ENCODE assay signal across 27 cellular contexts in the genomic region with DNA sequence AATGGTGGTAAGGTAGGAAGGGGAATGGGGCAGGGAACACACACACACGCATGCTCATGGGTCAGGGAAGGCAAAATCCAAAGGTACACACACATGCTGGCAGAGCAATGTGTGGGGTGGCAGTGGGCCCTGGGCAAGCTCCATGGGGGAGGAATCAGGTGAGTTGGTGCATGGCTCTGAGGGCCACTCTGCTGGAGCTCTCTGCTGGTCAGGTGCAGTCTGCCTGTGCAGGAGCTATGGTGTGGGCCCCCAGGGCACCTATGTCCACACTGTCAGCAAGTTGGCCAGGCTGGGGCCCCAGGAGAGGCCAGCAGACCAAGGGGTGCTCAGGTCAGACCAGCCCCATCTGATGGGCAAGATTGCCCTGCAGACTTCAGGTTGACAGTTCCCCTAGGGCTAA.
"Had no signal": no experiment of that assay in that cellular context is flagged by ENCODE, and none has a peak within 500 bp of the region (broad histone marks: within the 10 kb centered on the region; RNA-seq: fewer than 3 reads in every experiment).

No MANE protein-coding gene starts in this region.

- H3K9ac ChIP-seq: parathyroid adenoma had no signal

- H3K4me1 Mint-ChIP-seq: naive thymus-derived CD4-positive, alpha-beta T cell; natural killer cell; nephron; stimulated activated memory B cell treated with anti-CD40 and anti-IgM and Interleukin-4, amounts not matched to agents 10 μg/mL and 1 μg/mL and 100 μg/mL, for 72 hours; stimulated activated naive CD8-positive, alpha-beta T cell treated with anti-CD3 and anti-CD28 coated beads, Interleukin-15, amount 100 ng/mL, for 72 hours had no signal

- H3K27ac Mint-ChIP-seq: naive thymus-derived CD4-positive, alpha-beta T cell; natural killer cell; nephron; progenitor cell of endocrine pancreas; stimulated activated memory B cell treated with anti-CD40 and anti-IgM and Interleukin-4, amounts not matched to agents 10 μg/mL and 1 μg/mL and 100 μg/mL, for 72 hours; stimulated activated naive CD8-positive, alpha-beta T cell treated with anti-CD3 and anti-CD28 coated beads, Interleukin-15, amount 100 ng/mL, for 72 hours; type B pancreatic cell had no signal

- H3K4me1 ChIP-seq: parathyroid adenoma, psoas muscle, right lobe of liver, sigmoid colon, suprapubic skin, testis, tibial artery, vagina had no signal

- H3K27me3 Mint-ChIP-seq: progenitor cell of endocrine pancreas had no signal

- H3K27me3 ChIP-seq: ovary, right lobe of liver, sigmoid colon, suprapubic skin, testis, tibial artery, vagina had no signal

- H3K36me3 ChIP-seq: ovary, right lobe of liver, sigmoid colon, suprapubic skin, tibial artery, vagina had no signal

- ATAC-seq: naive thymus-derived CD4-positive, alpha-beta T cell; psoas muscle; right cardiac atrium; stimulated activated memory B cell treated with anti-CD40 and anti-IgM and Interleukin-4, amounts not matched to agents 10 μg/mL and 1 μg/mL and 100 μg/mL, for 72 hours; stimulated activated naive CD8-positive, alpha-beta T cell treated with anti-CD3 and anti-CD28 coated beads, Interleukin-15, Interleukin-2, amounts not matched to agents 100 U/mL and 50 U/mL, for 24 hours had no signal

- H3K4me3 ChIP-seq: ovary, psoas muscle, right lobe of liver, sigmoid colon, suprapubic skin, testis, tibial artery, vagina had no signal

- DNase-seq: naive thymus-derived CD4-positive, alpha-beta T cell; natural killer cell; occipital lobe; ovary; psoas muscle; right lobe of liver; sigmoid colon; small intestine; stimulated activated CD4-positive, alpha-beta T cell treated with anti-CD3 and anti-CD28 coated beads, Interleukin-15, amount 100 ng/mL, for 24 hours; stimulated activated CD4-positive, alpha-beta T cell treated with anti-CD3 and anti-CD28 coated beads, Interleukin-2, amount 100 ng/mL, for 24 hours; stimulated activated CD4-positive, alpha-beta T cell treated with anti-CD3 and anti-CD28 coated beads, Interleukin-2, amount 100 ng/mL, for 48 hours; stimulated activated CD4-positive, alpha-beta T cell treated with anti-CD3 and anti-CD28 coated beads, Interleukin-4, amount 100 ng/mL, for 24 hours; stimulated activated naive CD4-positive, alpha-beta T cell; stimulated activated naive CD8-positive, alpha-beta T cell treated with anti-CD3 and anti-CD28 coated beads, Interleukin-15, amount 100 ng/mL, for 72 hours; stimulated activated naive CD8-positive, alpha-beta T cell treated with anti-CD3 and anti-CD28 coated beads, Interleukin-15, Interleukin-2, amounts not matched to agents 100 U/mL and 50 U/mL, for 24 hours; substantia nigra; testis; tibial artery had no signal

- FAIRE-seq: small intestine, urothelium cell line had no signal

- H3K9me3 ChIP-seq: ovary, right lobe of liver, suprapubic skin, testis, tibial artery, vagina had no signal

- H2AFZ ChIP-seq: parathyroid adenoma had no signal

- H3K4me3 Mint-ChIP-seq: naive thymus-derived CD4-positive, alpha-beta T cell; natural killer cell; nephron; stimulated activated memory B cell treated with anti-CD40 and anti-IgM and Interleukin-4, amounts not matched to agents 10 μg/mL and 1 μg/mL and 100 μg/mL, for 72 hours; stimulated activated naive CD8-positive, alpha-beta T cell treated with anti-CD3 and anti-CD28 coated beads, Interleukin-15, amount 100 ng/mL, for 72 hours; type B pancreatic cell had no signal

- H3K36me3 Mint-ChIP-seq: naive thymus-derived CD4-positive, alpha-beta T cell; stimulated activated memory B cell treated with anti-CD40 and anti-IgM and Interleukin-4, amounts not matched to agents 10 μg/mL and 1 μg/mL and 100 μg/mL, for 72 hours; type B pancreatic cell had no signal

- H3K27ac ChIP-seq: ovary, parathyroid adenoma, psoas muscle, right lobe of liver, sigmoid colon, suprapubic skin, testis, tibial artery, vagina had no signal
